18 cellular contexts compared by ENCODE assay signal in the genomic region with DNA sequence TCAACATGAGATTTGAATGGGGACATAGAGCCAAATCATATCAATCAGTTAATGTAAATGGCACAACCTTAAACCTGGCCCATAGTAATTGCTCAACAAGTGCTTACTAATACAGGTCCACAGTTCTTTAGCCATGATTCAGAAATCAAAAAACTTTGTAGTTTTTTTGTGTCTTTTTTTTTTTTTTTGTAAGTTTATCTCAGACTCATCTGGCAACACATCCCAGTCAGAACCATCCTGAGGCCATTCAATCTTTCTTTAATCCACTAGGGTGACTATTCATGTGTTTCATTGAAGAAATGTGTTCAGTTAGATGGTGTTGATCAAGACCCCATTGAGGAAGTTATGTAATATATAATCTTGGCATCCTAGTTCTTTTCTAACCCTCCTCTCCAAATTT.
"Had no signal": no experiment of that assay in that cellular context is flagged by ENCODE, and none has a peak within 500 bp of the region (broad histone marks: within the 10 kb centered on the region; RNA-seq: fewer than 3 reads in every experiment).

No MANE protein-coding gene starts in this region.

- ATAC-seq: naive thymus-derived CD4-positive, alpha-beta T cell had no signal

- H3K27me3 Mint-ChIP-seq: memory B cell had no signal

- DNase-seq: activated CD4-positive, alpha-beta T cell treated with anti-CD3 and anti-CD28 coated beads for 1 hour; activated gamma-delta T cell; adrenal gland; dorsolateral prefrontal cortex; heart right ventricle; kidney glomerular epithelial cell; left ventricle myocardium superior; naive thymus-derived CD4-positive, alpha-beta T cell; SW 1271; T-helper 2 cell; WERI-Rb-1 had no signal

- H3K4me3 Mint-ChIP-seq: activated naive CD4-positive, alpha-beta T cell treated with anti-CD3 and anti-CD28 coated beads, Interleukin-2, amount 50 U/mL, for 24 hours; memory B cell; naive thymus-derived CD4-positive, alpha-beta T cell; stimulated activated naive CD8-positive, alpha-beta T cell treated with anti-CD3 and anti-CD28 coated beads, Interleukin-15, Interleukin-2, amounts not matched to agents 100 ng/mL and 50 ng/mL, for 24 hours had no signal

- H3K9me3 ChIP-seq: adrenal gland, tibial nerve had no signal

- H3K4me3 ChIP-seq: adrenal gland, dorsolateral prefrontal cortex, heart right ventricle, tibial nerve had no signal

- H3K9ac ChIP-seq: parathyroid adenoma had no signal

- H3K27ac Mint-ChIP-seq: activated naive CD4-positive, alpha-beta T cell treated with anti-CD3 and anti-CD28 coated beads, Interleukin-2, amount 50 U/mL, for 24 hours; memory B cell; naive thymus-derived CD4-positive, alpha-beta T cell; stimulated activated naive CD8-positive, alpha-beta T cell treated with anti-CD3 and anti-CD28 coated beads, Interleukin-15, Interleukin-2, amounts not matched to agents 100 ng/mL and 50 ng/mL, for 24 hours had no signal

- H2AFZ ChIP-seq: parathyroid adenoma had no signal

- H3K9me3 Mint-ChIP-seq: stimulated activated naive CD8-positive, alpha-beta T cell treated with anti-CD3 and anti-CD28 coated beads, Interleukin-15, Interleukin-2, amounts not matched to agents 100 ng/mL and 50 ng/mL, for 24 hours had no signal

- FAIRE-seq: colon, urothelium cell line had no signal

- H3K27ac ChIP-seq: adrenal gland, dorsolateral prefrontal cortex, parathyroid adenoma, WERI-Rb-1 had no signal

- H3K27me3 ChIP-seq: adrenal gland, heart right ventricle, tibial nerve had no signal

- H3K79me2 ChIP-seq: parathyroid adenoma had no signal

- H3K4me1 Mint-ChIP-seq: activated naive CD4-positive, alpha-beta T cell treated with anti-CD3 and anti-CD28 coated beads, Interleukin-2, amount 50 U/mL, for 24 hours; memory B cell; naive thymus-derived CD4-positive, alpha-beta T cell had no signal

- H3K36me3 Mint-ChIP-seq: activated naive CD4-positive, alpha-beta T cell treated with anti-CD3 and anti-CD28 coated beads, Interleukin-2, amount 50 U/mL, for 24 hours; memory B cell; naive thymus-derived CD4-positive, alpha-beta T cell had no signal

- H3K36me3 ChIP-seq: adrenal gland, heart right ventricle, tibial nerve, WERI-Rb-1 had no signal

- H3K4me1 ChIP-seq: adrenal gland, parathyroid adenoma, tibial nerve had no signal
